Comparison of ENCODE assay signal across 30 cellular contexts in genomic region chr9:135523521-135524129, GRCh38. TPM values are rescaled to one million over a fixed set of nuclear protein-coding genes. Genes with fewer than 3 reads are reported as not detected.
DNase-seq lines count a peak whose midpoint lies in the region; ATAC-seq, FAIRE-seq and TF ChIP-seq lines count a peak whose summit lies in the region.
"Had no signal": no experiment of that assay in that cellular context is flagged by ENCODE, and none has a peak within 500 bp of the region (broad histone marks: within the 10 kb centered on the region; RNA-seq: fewer than 3 reads in every experiment).

No MANE protein-coding gene starts in this region.

- BruUV-seq in HepG2 (replicated peaks; lab: Mats Ljungman, UMichigan): no TSS peak

- H3K9me3 ChIP-seq in HepG2 (ENCODE audit: low read length) (no peaks in the 10 kb centered on the region), right lobe of liver (no peaks in the 10 kb centered on the region), osteoblast (ENCODE audit: low read depth, low read length) (no peaks in the 10 kb centered on the region)
- H3K9me3 ChIP-seq: BLaER1, Caco-2, heart right ventricle, vagina had no signal

- no peaks in the 10 kb centered on the region for H3K4me1 Mint-ChIP-seq in activated T-helper 2 cell treated with anti-CD3 and anti-CD28 coated beads, Interferon-gamma antibody, Interleukin-2, Interleukin-4, amounts not matched to agents 10 μg/mL and 5 μg/mL and 100 μg/mL, durations not matched to agents 14 hours and 24 hours and 36 hours (ENCODE audit: low read depth)
- H3K4me1 Mint-ChIP-seq: activated CD4-positive, alpha-beta T cell treated with anti-CD3 and anti-CD28 coated beads, Interleukin-2, amount 10 ng/mL, durations not matched to agents 7 days and 5 days; naive thymus-derived CD8-positive, alpha-beta T cell had no signal

- in situ Hi-C loops in HepG2 (cut with HindIII; ENCODE audit: extremely low pct_ligation_motif_present, low pct_unique_long_range_greater_than_20kb): no loop called here

- DNase-seq in HepG2 (ENCODE audit: low spot score) (no peak), right lobe of liver (no peak), ecto neural progenitor cell (ENCODE audit: low spot score) (peak; percentile 49), osteoblast (ENCODE audit: insufficient read length, low spot score, missing footprints) (peak; percentile 2), urothelium cell line (ENCODE audit: low spot score) (no peak), AG08396 (ENCODE audit: low spot score) (no peak), COR-L47 (lab: John Stamatoyannopoulos, UW) (no peak)
- DNase-seq in activated T-helper 2 cell treated with anti-CD3 and anti-CD28 coated beads, Interferon-gamma antibody, Interleukin-2, Interleukin-4, amounts not matched to agents 10 μg/mL and 5 μg/mL and 100 μg/mL, durations not matched to agents 14 hours and 24 hours and 36 hours (ENCODE audit: low spot score): no peak
- DNase-seq: activated CD4-positive, alpha-beta T cell treated with anti-CD3 and anti-CD28 coated beads, Interleukin-2, amount 10 ng/mL, durations not matched to agents 7 days and 5 days; activated naive CD4-positive, alpha-beta T cell; activated T-cell treated with anti-CD3 and anti-CD28 coated beads for 4 hours; Caco-2; effector CD8-positive, alpha-beta T cell; erythroblast; heart right ventricle; left colon; midbrain; NCI-H1105 treated with DMSO at 0.1 percent for 48 hours; NCI-H2029 treated with DMSO at 0.1 percent for 48 hours; NCI-H345; substantia nigra had no signal

- peaks cover 9% of the 10 kb centered on the region for H3K4me1 ChIP-seq in HepG2 (ENCODE audit: insufficient read depth, low read length)
- H3K4me1 ChIP-seq in right lobe of liver: no peaks in the 10 kb centered on the region
- no peaks in the 10 kb centered on the region for H3K4me1 ChIP-seq in osteoblast (ENCODE audit: insufficient read depth, low read length)
- H3K4me1 ChIP-seq: Caco-2, heart right ventricle, parathyroid adenoma, vagina had no signal

- peaks cover 8 to 50% of the 10 kb centered on the region in 2 experiments for H3K27me3 ChIP-seq in HepG2 (ENCODE audit: control insufficient read depth in 1 of 2, insufficient read depth in 2 of 2, low read length in 2 of 2)
- no peaks in the 10 kb centered on the region for H3K27me3 ChIP-seq in right lobe of liver
- no peaks in the 10 kb centered on the region for H3K27me3 ChIP-seq in osteoblast (ENCODE audit: insufficient read depth, low read length)
- H3K27me3 ChIP-seq: BLaER1, vagina had no signal

- H3K27ac ChIP-seq in HepG2 (ENCODE audit: extremely low read length, insufficient read depth, low read length) (no peak overlapping the region), right lobe of liver (no peak overlapping the region), osteoblast (ENCODE audit: low read depth, low read length) (no peak overlapping the region)
- H3K27ac ChIP-seq: BLaER1, heart right ventricle, parathyroid adenoma, vagina had no signal

- H3K4me3 ChIP-seq in HepG2 (replicated peaks in 1 of 3; ENCODE audit: insufficient read depth in 1 of 3, low read depth in 2 of 3, low read length in 3 of 3): no peak overlapping the region
- H3K4me3 ChIP-seq in right lobe of liver: no peak overlapping the region
- H3K4me3 ChIP-seq in osteoblast (ENCODE audit: insufficient read depth, low read length): no peak overlapping the region
- H3K4me3 ChIP-seq: BLaER1, heart right ventricle, vagina had no signal

- H3K27ac Mint-ChIP-seq in activated T-helper 2 cell treated with anti-CD3 and anti-CD28 coated beads, Interferon-gamma antibody, Interleukin-2, Interleukin-4, amounts not matched to agents 10 μg/mL and 5 μg/mL and 100 μg/mL, durations not matched to agents 14 hours and 24 hours and 36 hours: no peak overlapping the region
- H3K27ac Mint-ChIP-seq: activated CD4-positive, alpha-beta T cell treated with anti-CD3 and anti-CD28 coated beads, Interleukin-2, amount 10 ng/mL, durations not matched to agents 7 days and 5 days; naive thymus-derived CD8-positive, alpha-beta T cell; T-helper 2 cell treated with Interferon-gamma antibody and Interleukin-4, amounts not matched to agents 5 μg/mL and 100 μg/mL, for 36 hours had no signal

- TF ChIP-seq POLR2A in HepG2 (IDR thresholded peaks at IDR 0.05; ENCODE audit: insufficient read depth in 1 of 2, low read depth in 2 of 2, low read length in 2 of 2) (no peak), right lobe of liver (IDR thresholded peaks at IDR 0.05) (no peak)

- POLR2A ChIA-PET in HepG2 (lab: Yijun Ruan, JAX): no interaction called here

- H3K9ac ChIP-seq in HepG2 (ENCODE audit: insufficient read depth, low read depth, low read length): no peak overlapping the region
- H3K9ac ChIP-seq: BLaER1, parathyroid adenoma had no signal

- H3K36me3 ChIP-seq in HepG2 (replicated peaks in 1 of 2; ENCODE audit: control insufficient read depth in 1 of 2, insufficient read depth in 2 of 2, low read length in 2 of 2): no peaks in the 10 kb centered on the region
- no peaks in the 10 kb centered on the region for H3K36me3 ChIP-seq in right lobe of liver
- no peaks in the 10 kb centered on the region for H3K36me3 ChIP-seq in osteoblast (ENCODE audit: insufficient read depth, low read length)
- H3K36me3 ChIP-seq: BLaER1, heart right ventricle, vagina had no signal

- no peaks in the 10 kb centered on the region for H3K36me3 Mint-ChIP-seq in activated T-helper 2 cell treated with anti-CD3 and anti-CD28 coated beads, Interferon-gamma antibody, Interleukin-2, Interleukin-4, amounts not matched to agents 10 μg/mL and 5 μg/mL and 100 μg/mL, durations not matched to agents 14 hours and 24 hours and 36 hours (ENCODE audit: low read depth)
- H3K36me3 Mint-ChIP-seq: naive thymus-derived CD8-positive, alpha-beta T cell had no signal

- TF ChIP-seq CTCF in HepG2 (CRISPR knock-in tag; IDR thresholded peaks at IDR 0.05) (no peak), right lobe of liver (IDR thresholded peaks at IDR 0.05) (no peak), osteoblast (IDR thresholded peaks at IDR 0.05; ENCODE audit: extremely low read depth, low read depth, low read length) (no peak)

- CTCF ChIA-PET in HepG2 (lab: Yijun Ruan, JAX; ENCODE audit: low intra/inter-chr PET ratio, low total read pairs): no interaction called here

- H3K9me3 Mint-ChIP-seq in activated T-helper 2 cell treated with anti-CD3 and anti-CD28 coated beads, Interferon-gamma antibody, Interleukin-2, Interleukin-4, amounts not matched to agents 10 μg/mL and 5 μg/mL and 100 μg/mL, durations not matched to agents 14 hours and 24 hours and 36 hours: no peaks in the 10 kb centered on the region
- H3K9me3 Mint-ChIP-seq: activated CD4-positive, alpha-beta T cell treated with anti-CD3 and anti-CD28 coated beads, Interleukin-2, amount 10 ng/mL, durations not matched to agents 7 days and 5 days; naive thymus-derived CD8-positive, alpha-beta T cell; T-helper 2 cell treated with Interferon-gamma antibody and Interleukin-4, amounts not matched to agents 5 μg/mL and 100 μg/mL, for 36 hours had no signal

- peak; percentile 35 for ATAC-seq in HepG2
- no peak for ATAC-seq in right lobe of liver
- ATAC-seq: left colon; naive thymus-derived CD8-positive, alpha-beta T cell; Right ventricle myocardium inferior had no signal

- intact Hi-C loops in HepG2 (cut with micrococcal nuclease; ENCODE audit: unreplicated experiment): no loop called here
- intact Hi-C loops in right lobe of liver (cut with DNase I): no loop called here
- intact Hi-C loops in activated T-helper 2 cell treated with anti-CD3 and anti-CD28 coated beads, Interferon-gamma antibody, Interleukin-2, Interleukin-4, amounts not matched to agents 10 μg/mL and 5 μg/mL and 100 μg/mL, durations not matched to agents 14 hours and 24 hours and 36 hours (cut with micrococcal nuclease): no loop called here

- H4K20me1 ChIP-seq in HepG2 (ENCODE audit: insufficient read depth, low read length) (no peaks in the 10 kb centered on the region), osteoblast (ENCODE audit: insufficient read depth, low read length) (no peaks in the 10 kb centered on the region)
- H4K20me1 ChIP-seq: BLaER1 had no signal

- no peak overlapping the region for H3K4me2 ChIP-seq in HepG2 (ENCODE audit: low read depth, low read length)
- H3K4me2 ChIP-seq in osteoblast (ENCODE audit: insufficient read depth, low read length): no peak overlapping the region

- H3K79me2 ChIP-seq in HepG2 (ENCODE audit: insufficient read depth, low read length) (no peaks in the 10 kb centered on the region), osteoblast (ENCODE audit: insufficient read depth, low read length) (no peaks in the 10 kb centered on the region)
- H3K79me2 ChIP-seq: parathyroid adenoma had no signal

- no peak overlapping the region for H3K4me3 Mint-ChIP-seq in activated T-helper 2 cell treated with anti-CD3 and anti-CD28 coated beads, Interferon-gamma antibody, Interleukin-2, Interleukin-4, amounts not matched to agents 10 μg/mL and 5 μg/mL and 100 μg/mL, durations not matched to agents 14 hours and 24 hours and 36 hours (ENCODE audit: low read depth)
- H3K4me3 Mint-ChIP-seq: activated CD4-positive, alpha-beta T cell treated with anti-CD3 and anti-CD28 coated beads, Interleukin-2, amount 10 ng/mL, durations not matched to agents 7 days and 5 days; naive thymus-derived CD8-positive, alpha-beta T cell; T-helper 2 cell treated with Interferon-gamma antibody and Interleukin-4, amounts not matched to agents 5 μg/mL and 100 μg/mL, for 36 hours had no signal

- TF ChIP-seq EP300 in HepG2 (IDR thresholded peaks at IDR 0.05; ENCODE audit: low read depth in 2 of 2, low read length in 2 of 2): no peak
- no peak for TF ChIP-seq EP300 in HepG2 (CRISPR knock-in tag; IDR thresholded peaks at IDR 0.05; ENCODE audit: borderline replicate concordance)

- no peak for FAIRE-seq in HepG2 (lab: Jason Lieb, UNC)
- FAIRE-seq in urothelium cell line (lab: Jason Lieb, UNC): peak; percentile 20

- WGBS in HepG2 (ENCODE audit: low lambda C conversion rate): 25% methylated on average over 2 of the region's 21 CpGs
- 65% methylated on average over 7 of the region's 21 CpGs for WGBS in right lobe of liver (ENCODE audit: insufficient coverage, low coverage, low lambda C conversion rate, missing lambda C conversion rate)

- peaks cover 7% of the 10 kb centered on the region for H3K27me3 Mint-ChIP-seq in activated T-helper 2 cell treated with anti-CD3 and anti-CD28 coated beads, Interferon-gamma antibody, Interleukin-2, Interleukin-4, amounts not matched to agents 10 μg/mL and 5 μg/mL and 100 μg/mL, durations not matched to agents 14 hours and 24 hours and 36 hours (ENCODE audit: low read depth)

- no peak for TF ChIP-seq RAD21 in HepG2 (CRISPR knock-in tag; IDR thresholded peaks at IDR 0.05)

- H2AFZ ChIP-seq in HepG2 (ENCODE audit: low read length) (no peak overlapping the region), osteoblast (ENCODE audit: low read length) (no peak overlapping the region)
- H2AFZ ChIP-seq: parathyroid adenoma had no signal

RNA-seq across cellular contexts. Expression of gene LCN1, which starts 2.4 kb away (rescaled TPM):
- total RNA-seq in HepG2 (2016; rRNA removed; fragmentation: Illumina TruSeq; extraction: Trizol): not detected in 2 replicates
- not detected in 2 replicates for total RNA-seq in HepG2 (2016; cell fraction: cytosol; rRNA removed; fragmentation: Illumina TruSeq; extraction: Trizol; ENCODE audit: low read depth)
- not detected in 2 replicates for total RNA-seq in HepG2 (2016; cell fraction: insoluble cytoplasmic fraction; rRNA removed; fragmentation: Illumina TruSeq; extraction: Trizol)
- total RNA-seq in HepG2 (2016; cell fraction: membrane; rRNA removed; fragmentation: Illumina TruSeq; extraction: Trizol): not detected in 2 replicates
- not detected in 2 replicates for total RNA-seq in HepG2 (2016; cell fraction: nucleus; rRNA removed; fragmentation: Illumina TruSeq; extraction: Trizol)
- not detected in 2 replicates for polyA plus RNA-seq in HepG2 (2011; rRNA removed)
- 0.09 TPM in 1 of 2 replicates, not detected in the other for polyA plus RNA-seq in HepG2 (2011; cell fraction: cytosol; rRNA removed)
- not detected in 2 replicates for polyA plus RNA-seq in HepG2 (2011; cell fraction: nucleus; rRNA removed)
- polyA plus RNA-seq in HepG2 (2012): not detected in 2 replicates
- polyA plus RNA-seq in HepG2 (2016; cell fraction: cytosol; fragmentation: Illumina TruSeq; extraction: Trizol; ENCODE audit: low read depth): not detected in 2 replicates
- polyA plus RNA-seq in HepG2 (2016; cell fraction: insoluble cytoplasmic fraction; fragmentation: Illumina TruSeq; extraction: Trizol; ENCODE audit: low read depth): not detected in 2 replicates
- polyA plus RNA-seq in HepG2 (2016; cell fraction: membrane; fragmentation: Illumina TruSeq; extraction: Trizol; ENCODE audit: low read depth): not detected in 2 replicates
- polyA plus RNA-seq in HepG2 (2016; cell fraction: nucleus; fragmentation: Illumina TruSeq; extraction: Trizol; ENCODE audit: insufficient read depth, low read depth): not detected in 2 replicates
- polyA minus RNA-seq in HepG2 (2011; rRNA and poly(A)+ RNA removed; ENCODE audit: low replicate concordance): not detected in 2 replicates
- polyA minus RNA-seq in HepG2 (2011; cell fraction: cytosol; rRNA and poly(A)+ RNA removed): not detected in 2 replicates
- not detected in 2 replicates for polyA minus RNA-seq in HepG2 (2011; cell fraction: nucleus; rRNA and poly(A)+ RNA removed)
- total RNA-seq in right lobe of liver: not detected
- total RNA-seq in osteoblast: not detected in 2 replicates
- total RNA-seq in activated T-helper 2 cell treated with anti-CD3 and anti-CD28 coated beads, Interferon-gamma antibody, Interleukin-2, Interleukin-4, amounts not matched to agents 10 μg/mL and 5 μg/mL and 100 μg/mL, durations not matched to agents 14 hours and 24 hours and 36 hours: not detected in 2 replicates
- total RNA-seq: activated CD4-positive, alpha-beta T cell treated with anti-CD3 and anti-CD28 coated beads, Interleukin-2, amount 10 ng/mL, durations not matched to agents 7 days and 5 days; Caco-2; Daoy; left colon; M059J; naive thymus-derived CD8-positive, alpha-beta T cell; OCI-LY7; Right ventricle myocardium inferior; vagina had no signal
- polyA plus RNA-seq: naive thymus-derived CD8-positive, alpha-beta T cell had no signal

RNA-seq across cellular contexts. Expression of gene OBP2A, which starts 22.3 kb away (rescaled TPM):
- not detected in 2 replicates for total RNA-seq in HepG2 (2016; rRNA removed; fragmentation: Illumina TruSeq; extraction: Trizol)
- total RNA-seq in HepG2 (2016; cell fraction: cytosol; rRNA removed; fragmentation: Illumina TruSeq; extraction: Trizol; ENCODE audit: low read depth): not detected in 2 replicates
- not detected in 2 replicates for total RNA-seq in HepG2 (2016; cell fraction: insoluble cytoplasmic fraction; rRNA removed; fragmentation: Illumina TruSeq; extraction: Trizol)
- not detected in 2 replicates for total RNA-seq in HepG2 (2016; cell fraction: membrane; rRNA removed; fragmentation: Illumina TruSeq; extraction: Trizol)
- not detected in 2 replicates for total RNA-seq in HepG2 (2016; cell fraction: nucleus; rRNA removed; fragmentation: Illumina TruSeq; extraction: Trizol)
- 0.20 and 0.32 TPM in 2 replicates for polyA plus RNA-seq in HepG2 (2011; rRNA removed)
- polyA plus RNA-seq in HepG2 (2011; cell fraction: cytosol; rRNA removed): 0.34 and 0.50 TPM in 2 replicates
- polyA plus RNA-seq in HepG2 (2011; cell fraction: nucleus; rRNA removed): 0.36 and 0.48 TPM in 2 replicates
- not detected in 2 replicates for polyA plus RNA-seq in HepG2 (2012)
- polyA plus RNA-seq in HepG2 (2016; cell fraction: cytosol; fragmentation: Illumina TruSeq; extraction: Trizol; ENCODE audit: low read depth): not detected in 2 replicates
- polyA plus RNA-seq in HepG2 (2016; cell fraction: insoluble cytoplasmic fraction; fragmentation: Illumina TruSeq; extraction: Trizol; ENCODE audit: low read depth): not detected in 2 replicates
- polyA plus RNA-seq in HepG2 (2016; cell fraction: membrane; fragmentation: Illumina TruSeq; extraction: Trizol; ENCODE audit: low read depth): not detected in 2 replicates
- polyA plus RNA-seq in HepG2 (2016; cell fraction: nucleus; fragmentation: Illumina TruSeq; extraction: Trizol; ENCODE audit: insufficient read depth, low read depth): not detected in 2 replicates
- polyA minus RNA-seq in HepG2 (2011; rRNA and poly(A)+ RNA removed; ENCODE audit: low replicate concordance): not detected in 2 replicates
- polyA minus RNA-seq in HepG2 (2011; cell fraction: cytosol; rRNA and poly(A)+ RNA removed): not detected in 2 replicates
- polyA minus RNA-seq in HepG2 (2011; cell fraction: nucleus; rRNA and poly(A)+ RNA removed): not detected in 2 replicates
- not detected for total RNA-seq in right lobe of liver
- not detected in 2 replicates for total RNA-seq in osteoblast
- total RNA-seq in activated T-helper 2 cell treated with anti-CD3 and anti-CD28 coated beads, Interferon-gamma antibody, Interleukin-2, Interleukin-4, amounts not matched to agents 10 μg/mL and 5 μg/mL and 100 μg/mL, durations not matched to agents 14 hours and 24 hours and 36 hours: not detected in 2 replicates
- total RNA-seq: activated CD4-positive, alpha-beta T cell treated with anti-CD3 and anti-CD28 coated beads, Interleukin-2, amount 10 ng/mL, durations not matched to agents 7 days and 5 days; Caco-2; Daoy; heart right ventricle; left colon; M059J; naive thymus-derived CD8-positive, alpha-beta T cell; OCI-LY7; Right ventricle myocardium inferior; vagina had no signal
- polyA plus RNA-seq: heart right ventricle; naive thymus-derived CD8-positive, alpha-beta T cell had no signal

RNA-seq across cellular contexts. Expression of gene MRPS2, which starts 23.1 kb away (rescaled TPM):
- total RNA-seq in HepG2 (2016; rRNA removed; fragmentation: Illumina TruSeq; extraction: Trizol) (44.4 and 48.6 TPM in 2 replicates), right lobe of liver (10 to 100 TPM; 24.7 to 56.8 (median 30.5) TPM), osteoblast (13.0 and 18.3 TPM in 2 replicates)
- total RNA-seq in HepG2 (2016; cell fraction: cytosol; rRNA removed; fragmentation: Illumina TruSeq; extraction: Trizol; ENCODE audit: low read depth): 19.9 and 20.2 TPM in 2 replicates
- total RNA-seq in HepG2 (2016; cell fraction: insoluble cytoplasmic fraction; rRNA removed; fragmentation: Illumina TruSeq; extraction: Trizol): 40.6 and 44.3 TPM in 2 replicates
- 30.5 and 35.9 TPM in 2 replicates for total RNA-seq in HepG2 (2016; cell fraction: membrane; rRNA removed; fragmentation: Illumina TruSeq; extraction: Trizol)
- total RNA-seq in HepG2 (2016; cell fraction: nucleus; rRNA removed; fragmentation: Illumina TruSeq; extraction: Trizol): 22.9 and 23.3 TPM in 2 replicates
- polyA plus RNA-seq in HepG2 (2011; rRNA removed): 86.7 and 98.3 TPM in 2 replicates
- polyA plus RNA-seq in HepG2 (2011; cell fraction: cytosol; rRNA removed): 166 and 225 TPM in 2 replicates
- 93.0 and 109 TPM in 2 replicates for polyA plus RNA-seq in HepG2 (2011; cell fraction: nucleus; rRNA removed)
- 38.2 and 39.9 TPM in 2 replicates for polyA plus RNA-seq in HepG2 (2012)
- 37.0 and 38.5 TPM in 2 replicates for polyA plus RNA-seq in HepG2 (2016; cell fraction: cytosol; fragmentation: Illumina TruSeq; extraction: Trizol; ENCODE audit: low read depth)
- polyA plus RNA-seq in HepG2 (2016; cell fraction: insoluble cytoplasmic fraction; fragmentation: Illumina TruSeq; extraction: Trizol; ENCODE audit: low read depth): 94.0 and 109 TPM in 2 replicates
- 51.5 and 52.2 TPM in 2 replicates for polyA plus RNA-seq in HepG2 (2016; cell fraction: membrane; fragmentation: Illumina TruSeq; extraction: Trizol; ENCODE audit: low read depth)
- 74.0 and 74.3 TPM in 2 replicates for polyA plus RNA-seq in HepG2 (2016; cell fraction: nucleus; fragmentation: Illumina TruSeq; extraction: Trizol; ENCODE audit: insufficient read depth, low read depth)
- 204 and 352 TPM in 2 replicates for polyA minus RNA-seq in HepG2 (2011; rRNA and poly(A)+ RNA removed; ENCODE audit: low replicate concordance)
- polyA minus RNA-seq in HepG2 (2011; cell fraction: cytosol; rRNA and poly(A)+ RNA removed): 57.7 TPM in 2 replicates
- polyA minus RNA-seq in HepG2 (2011; cell fraction: nucleus; rRNA and poly(A)+ RNA removed): 16.6 and 19.0 TPM in 2 replicates
- 61.7 TPM in 2 replicates for total RNA-seq in activated T-helper 2 cell treated with anti-CD3 and anti-CD28 coated beads, Interferon-gamma antibody, Interleukin-2, Interleukin-4, amounts not matched to agents 10 μg/mL and 5 μg/mL and 100 μg/mL, durations not matched to agents 14 hours and 24 hours and 36 hours

RNA-seq across cellular contexts. Expression of gene PAEP, which starts 37.9 kb away (rescaled TPM):
- total RNA-seq in HepG2 (2016; rRNA removed; fragmentation: Illumina TruSeq; extraction: Trizol) (0.38 and 0.75 TPM in 2 replicates), right lobe of liver (not detected), osteoblast (not detected in 2 replicates)
- total RNA-seq in HepG2 (2016; cell fraction: cytosol; rRNA removed; fragmentation: Illumina TruSeq; extraction: Trizol; ENCODE audit: low read depth): 0.26 and 0.71 TPM in 2 replicates
- 0.19 and 0.28 TPM in 2 replicates for total RNA-seq in HepG2 (2016; cell fraction: insoluble cytoplasmic fraction; rRNA removed; fragmentation: Illumina TruSeq; extraction: Trizol)
- 0.28 and 0.71 TPM in 2 replicates for total RNA-seq in HepG2 (2016; cell fraction: membrane; rRNA removed; fragmentation: Illumina TruSeq; extraction: Trizol)
- total RNA-seq in HepG2 (2016; cell fraction: nucleus; rRNA removed; fragmentation: Illumina TruSeq; extraction: Trizol): 0.66 TPM in 1 of 2 replicates, not detected in the other
- polyA plus RNA-seq in HepG2 (2011; rRNA removed): 10.8 and 24.4 TPM in 2 replicates
- polyA plus RNA-seq in HepG2 (2011; cell fraction: cytosol; rRNA removed): 9.3 and 14.4 TPM in 2 replicates
- 21.2 and 32.7 TPM in 2 replicates for polyA plus RNA-seq in HepG2 (2011; cell fraction: nucleus; rRNA removed)
- 0.90 and 4.1 TPM in 2 replicates for polyA plus RNA-seq in HepG2 (2012)
- 1.0 TPM in 2 replicates for polyA plus RNA-seq in HepG2 (2016; cell fraction: cytosol; fragmentation: Illumina TruSeq; extraction: Trizol; ENCODE audit: low read depth)
- polyA plus RNA-seq in HepG2 (2016; cell fraction: insoluble cytoplasmic fraction; fragmentation: Illumina TruSeq; extraction: Trizol; ENCODE audit: low read depth): 0.48 and 0.64 TPM in 2 replicates
- 0.70 and 0.90 TPM in 2 replicates for polyA plus RNA-seq in HepG2 (2016; cell fraction: membrane; fragmentation: Illumina TruSeq; extraction: Trizol; ENCODE audit: low read depth)
- polyA plus RNA-seq in HepG2 (2016; cell fraction: nucleus; fragmentation: Illumina TruSeq; extraction: Trizol; ENCODE audit: insufficient read depth, low read depth): 1.0 and 1.6 TPM in 2 replicates
- polyA minus RNA-seq in HepG2 (2011; rRNA and poly(A)+ RNA removed; ENCODE audit: low replicate concordance): 4.8 TPM in 1 of 2 replicates, not detected in the other
- 4.5 TPM in 1 of 2 replicates, not detected in the other for polyA minus RNA-seq in HepG2 (2011; cell fraction: cytosol; rRNA and poly(A)+ RNA removed)
- 2.2 and 4.2 TPM in 2 replicates for polyA minus RNA-seq in HepG2 (2011; cell fraction: nucleus; rRNA and poly(A)+ RNA removed)
- not detected in 2 replicates for total RNA-seq in activated T-helper 2 cell treated with anti-CD3 and anti-CD28 coated beads, Interferon-gamma antibody, Interleukin-2, Interleukin-4, amounts not matched to agents 10 μg/mL and 5 μg/mL and 100 μg/mL, durations not matched to agents 14 hours and 24 hours and 36 hours
- total RNA-seq: activated CD4-positive, alpha-beta T cell treated with anti-CD3 and anti-CD28 coated beads, Interleukin-2, amount 10 ng/mL, durations not matched to agents 7 days and 5 days; Caco-2; Daoy; heart right ventricle; left colon; M059J; naive thymus-derived CD8-positive, alpha-beta T cell; OCI-LY7; Right ventricle myocardium inferior; vagina had no signal
- polyA plus RNA-seq: heart right ventricle; naive thymus-derived CD8-positive, alpha-beta T cell had no signal

RNA-seq across cellular contexts. Expression of gene PPP1R26, which starts 44.0 kb away (rescaled TPM):
- total RNA-seq in HepG2 (2016; rRNA removed; fragmentation: Illumina TruSeq; extraction: Trizol) (7.1 and 11.6 TPM in 2 replicates), right lobe of liver (1 to 10 TPM; 5.1 to 9.0 (median 7.7) TPM), osteoblast (9.4 and 10.5 TPM in 2 replicates)
- total RNA-seq in HepG2 (2016; cell fraction: cytosol; rRNA removed; fragmentation: Illumina TruSeq; extraction: Trizol; ENCODE audit: low read depth): 2.2 TPM in 2 replicates
- total RNA-seq in HepG2 (2016; cell fraction: insoluble cytoplasmic fraction; rRNA removed; fragmentation: Illumina TruSeq; extraction: Trizol): 5.6 and 11.2 TPM in 2 replicates
- 3.7 and 4.4 TPM in 2 replicates for total RNA-seq in HepG2 (2016; cell fraction: membrane; rRNA removed; fragmentation: Illumina TruSeq; extraction: Trizol)
- total RNA-seq in HepG2 (2016; cell fraction: nucleus; rRNA removed; fragmentation: Illumina TruSeq; extraction: Trizol): 11.3 and 13.5 TPM in 2 replicates
- 8.6 and 11.9 TPM in 2 replicates for polyA plus RNA-seq in HepG2 (2011; rRNA removed)
- polyA plus RNA-seq in HepG2 (2011; cell fraction: cytosol; rRNA removed): 9.5 and 10.6 TPM in 2 replicates
- 33.5 and 35.4 TPM in 2 replicates for polyA plus RNA-seq in HepG2 (2011; cell fraction: nucleus; rRNA removed)
- polyA plus RNA-seq in HepG2 (2012): 9.5 and 12.9 TPM in 2 replicates
- polyA plus RNA-seq in HepG2 (2016; cell fraction: cytosol; fragmentation: Illumina TruSeq; extraction: Trizol; ENCODE audit: low read depth): 1.8 and 2.4 TPM in 2 replicates
- 5.1 and 7.5 TPM in 2 replicates for polyA plus RNA-seq in HepG2 (2016; cell fraction: insoluble cytoplasmic fraction; fragmentation: Illumina TruSeq; extraction: Trizol; ENCODE audit: low read depth)
- 3.0 and 3.1 TPM in 2 replicates for polyA plus RNA-seq in HepG2 (2016; cell fraction: membrane; fragmentation: Illumina TruSeq; extraction: Trizol; ENCODE audit: low read depth)
- polyA plus RNA-seq in HepG2 (2016; cell fraction: nucleus; fragmentation: Illumina TruSeq; extraction: Trizol; ENCODE audit: insufficient read depth, low read depth): 19.4 and 20.2 TPM in 2 replicates
- polyA minus RNA-seq in HepG2 (2011; rRNA and poly(A)+ RNA removed; ENCODE audit: low replicate concordance): 11.9 and 22.1 TPM in 2 replicates
- 9.1 and 9.9 TPM in 2 replicates for polyA minus RNA-seq in HepG2 (2011; cell fraction: cytosol; rRNA and poly(A)+ RNA removed)
- 9.7 and 9.9 TPM in 2 replicates for polyA minus RNA-seq in HepG2 (2011; cell fraction: nucleus; rRNA and poly(A)+ RNA removed)
- 2.2 and 2.3 TPM in 2 replicates for total RNA-seq in activated T-helper 2 cell treated with anti-CD3 and anti-CD28 coated beads, Interferon-gamma antibody, Interleukin-2, Interleukin-4, amounts not matched to agents 10 μg/mL and 5 μg/mL and 100 μg/mL, durations not matched to agents 14 hours and 24 hours and 36 hours
- polyA plus RNA-seq: naive thymus-derived CD8-positive, alpha-beta T cell had no signal

Comparison
In these comparisons a context has a peak if more than half of its experiments do, and no peak if none do; other contexts are left out.
1. DNase-seq: peak in ecto neural progenitor cell (single experiment) and osteoblast (single experiment); none in HepG2 (single experiment), right lobe of liver (0 of 3), urothelium cell line (single experiment), AG08396 (single experiment), activated T-helper 2 cell treated with anti-CD3 and anti-CD28 coated beads, Interferon-gamma antibody, Interleukin-2, Interleukin-4, amounts not matched to agents 10 μg/mL and 5 μg/mL and 100 μg/mL, durations not matched to agents 14 hours and 24 hours and 36 hours (single experiment) and COR-L47 (single experiment).